In the genomic region with DNA sequence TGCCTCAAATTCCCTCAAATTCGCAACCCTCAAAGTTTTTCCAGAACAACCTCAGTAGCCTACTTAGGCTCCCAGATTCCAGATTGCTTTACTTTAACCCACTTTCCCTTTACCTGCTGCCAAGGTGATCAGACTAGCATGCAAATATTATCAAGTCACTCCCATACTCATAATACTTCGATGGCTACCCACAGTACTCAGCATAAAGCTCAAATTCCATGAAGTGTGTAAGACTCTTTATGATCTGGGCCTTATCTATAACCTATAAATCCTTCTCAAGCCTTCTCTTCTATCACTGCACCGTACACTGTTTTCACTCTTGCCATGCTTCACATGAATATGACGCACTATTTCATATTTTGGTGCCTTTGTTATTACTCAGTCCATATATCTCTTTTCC, we compare ENCODE assay signal across 26 cellular contexts.
"Had no signal": no experiment of that assay in that cellular context is flagged by ENCODE, and none has a peak within 500 bp of the region (broad histone marks: within the 10 kb centered on the region; RNA-seq: fewer than 3 reads in every experiment).

No MANE protein-coding gene starts in this region.

- H3K36me3 ChIP-seq: gastrocnemius medialis, prostate gland, right atrium auricular region, stomach, tibial artery, upper lobe of left lung, uterus had no signal

- H3K4me1 Mint-ChIP-seq: memory B cell; stimulated activated effector memory CD8-positive, alpha-beta T cell treated with anti-CD3 and anti-CD28 coated beads, Interleukin-12 subunit alpha, Interleukin-12 subunit beta, amount 100 ng/mL, for 72 hours had no signal

- H3K36me3 Mint-ChIP-seq: memory B cell; naive B cell; stimulated activated effector memory CD8-positive, alpha-beta T cell treated with anti-CD3 and anti-CD28 coated beads, Interleukin-12 subunit alpha, Interleukin-12 subunit beta, amount 100 ng/mL, for 72 hours had no signal

- DNase-seq: effector CD8-positive, alpha-beta T cell; endodermal cell; foreskin fibroblast; gastrocnemius medialis; head of caudate nucleus; naive B cell; nucleus accumbens; stimulated activated CD4-positive, alpha-beta T cell treated with anti-CD3 and anti-CD28 coated beads, Interleukin-2, amount 100 ng/mL, for 24 hours; stimulated activated CD4-positive, alpha-beta T cell treated with anti-CD3 and anti-CD28 coated beads, Interleukin-4, amount 100 ng/mL, for 24 hours; stimulated activated naive CD4-positive, alpha-beta T cell treated with Interleukin-2 at 50 U/mL for 16 hours; stomach; testis; tibial artery; uterus had no signal

- H3K4me3 ChIP-seq: gastrocnemius medialis, lung, prostate gland, right atrium auricular region, stomach, testis, tibial artery, upper lobe of left lung, uterus had no signal

- FAIRE-seq: keratinocyte had no signal

- H3K9me3 ChIP-seq: gastrocnemius medialis, prostate gland, right atrium auricular region, stomach, testis, tibial artery, upper lobe of left lung, uterus had no signal

- H3K9me3 Mint-ChIP-seq: endodermal cell; natural killer cell treated with Interleukin-12 subunit alpha and Interleukin-12 subunit beta and Interleukin-15 and Interleukin-18, amount 100 ng/mL, for 72 hours had no signal

- H3K27me3 ChIP-seq: gastrocnemius medialis, right atrium auricular region, stomach, testis, tibial artery, upper lobe of left lung, uterus had no signal

- H3K4me1 ChIP-seq: gastrocnemius medialis had no signal

- H3K27ac ChIP-seq: epithelial cell of prostate, gastrocnemius medialis, prostate gland, right atrium auricular region, stomach, testis, upper lobe of left lung had no signal

- H3K27me3 Mint-ChIP-seq: memory B cell; naive B cell; natural killer cell treated with Interleukin-12 subunit alpha and Interleukin-12 subunit beta and Interleukin-15 and Interleukin-18, amount 100 ng/mL, for 72 hours had no signal

- H3K4me3 Mint-ChIP-seq: endodermal cell; memory B cell; naive B cell; natural killer cell treated with Interleukin-12 subunit alpha and Interleukin-12 subunit beta and Interleukin-15 and Interleukin-18, amount 100 ng/mL, for 72 hours; stimulated activated effector memory CD8-positive, alpha-beta T cell treated with anti-CD3 and anti-CD28 coated beads, Interleukin-12 subunit alpha, Interleukin-12 subunit beta, amount 100 ng/mL, for 72 hours had no signal

- ATAC-seq: esophagus mucosa; gastrocnemius medialis; left lobe of liver; natural killer cell treated with Interleukin-12 subunit alpha and Interleukin-12 subunit beta and Interleukin-15 and Interleukin-18, amount 100 ng/mL, for 72 hours; sciatic nerve; stimulated activated effector memory CD8-positive, alpha-beta T cell treated with anti-CD3 and anti-CD28 coated beads, Interleukin-12 subunit alpha, Interleukin-12 subunit beta, amount 100 ng/mL, for 72 hours had no signal

- H3K27ac Mint-ChIP-seq: endodermal cell; memory B cell; naive B cell; natural killer cell treated with Interleukin-12 subunit alpha and Interleukin-12 subunit beta and Interleukin-15 and Interleukin-18, amount 100 ng/mL, for 72 hours; stimulated activated effector memory CD8-positive, alpha-beta T cell treated with anti-CD3 and anti-CD28 coated beads, Interleukin-12 subunit alpha, Interleukin-12 subunit beta, amount 100 ng/mL, for 72 hours had no signal
